Comparison of ENCODE assay signal across 1 cellular context in the genomic region with DNA sequence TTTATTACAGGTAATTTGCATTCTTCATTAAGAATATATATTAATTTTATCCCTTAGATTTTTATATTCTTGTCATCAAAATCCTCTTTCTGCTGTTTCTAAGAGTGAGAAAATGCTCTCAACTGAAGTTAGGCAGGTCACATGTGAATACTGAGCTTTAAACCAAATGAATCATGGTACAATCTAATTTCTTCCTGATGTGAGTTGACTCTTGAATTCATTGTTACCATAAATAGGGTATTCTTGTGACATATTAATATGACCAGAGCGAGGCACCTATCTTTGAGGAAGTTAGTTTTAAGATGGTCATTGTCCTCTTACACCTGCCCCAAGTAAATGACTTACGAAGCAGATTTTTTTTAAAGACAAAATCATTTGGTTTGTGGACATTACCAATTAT.
TF ChIP-seq lines count a peak whose summit lies in the region.

No MANE protein-coding gene starts in this region.

TF ChIP-seq in A549, 52 proteins besides CTCF, POLR2A, EP300 and RAD21:
- no peak for TF ChIP-seq CBX8 (IDR thresholded peaks at IDR 0.05)
